2 cellular contexts compared by ENCODE assay signal in the genomic region with DNA sequence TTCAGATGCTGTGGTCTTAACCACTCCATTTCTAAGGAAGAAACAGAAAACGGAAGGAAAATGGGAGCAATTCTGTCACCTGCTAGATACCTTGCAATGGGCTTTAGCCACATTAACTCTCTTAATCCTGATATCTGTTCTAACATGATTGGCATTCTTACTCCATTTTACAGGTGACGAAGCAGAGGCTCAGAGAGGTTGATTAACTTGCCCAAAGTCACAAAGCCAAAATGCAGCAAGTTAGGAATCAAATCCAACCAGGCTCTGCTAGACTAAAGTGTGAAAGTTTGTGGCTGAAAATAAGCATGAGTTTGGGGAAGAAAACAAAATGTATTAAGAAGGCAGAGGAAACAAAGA.
A peak's percentile ranks its signal among the peaks of the same experiment; 100 is the strongest.
TF ChIP-seq lines count a peak whose summit lies in the region.

No MANE protein-coding gene starts in this region.

TF ChIP-seq in A549, 52 proteins besides CTCF, POLR2A, EP300 and RAD21:
- no peak for TF ChIP-seq MAZ (IDR thresholded peaks at IDR 0.05; ENCODE audit: borderline replicate concordance, low read depth, low read length)
- peak; percentile 49; the same call in 1 of the 2 replicates for TF ChIP-seq KDM1A (IDR thresholded peaks at IDR 0.05; ENCODE audit: low read depth)

TF ChIP-seq in H1, 55 proteins besides CTCF, POLR2A, EP300 and RAD21:
- TF ChIP-seq, protein P1, sequence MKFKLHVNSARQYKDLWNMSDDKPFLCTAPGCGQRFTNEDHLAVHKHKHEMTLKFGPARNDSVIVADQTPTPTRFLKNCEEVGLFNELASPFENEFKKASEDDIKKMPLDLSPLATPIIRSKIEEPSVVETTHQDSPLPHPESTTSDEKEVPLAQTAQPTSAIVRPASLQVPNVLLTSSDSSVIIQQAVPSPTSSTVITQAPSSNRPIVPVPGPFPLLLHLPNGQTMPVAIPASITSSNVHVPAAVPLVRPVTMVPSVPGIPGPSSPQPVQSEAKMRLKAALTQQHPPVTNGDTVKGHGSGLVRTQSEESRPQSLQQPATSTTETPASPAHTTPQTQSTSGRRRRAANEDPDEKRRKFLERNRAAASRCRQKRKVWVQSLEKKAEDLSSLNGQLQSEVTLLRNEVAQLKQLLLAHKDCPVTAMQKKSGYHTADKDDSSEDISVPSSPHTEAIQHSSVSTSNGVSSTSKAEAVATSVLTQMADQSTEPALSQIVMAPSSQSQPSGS (IDR thresholded peaks at IDR 0.05; ENCODE audit: low read length) = no peak
- TF ChIP-seq KDM1A (IDR thresholded peaks at IDR 0.05; ENCODE audit: borderline replicate concordance, low read length) = peak; percentile 57; the same call in 1 of the 2 replicates
